ENCODE assay signal across 10 cellular contexts in the genomic region with DNA sequence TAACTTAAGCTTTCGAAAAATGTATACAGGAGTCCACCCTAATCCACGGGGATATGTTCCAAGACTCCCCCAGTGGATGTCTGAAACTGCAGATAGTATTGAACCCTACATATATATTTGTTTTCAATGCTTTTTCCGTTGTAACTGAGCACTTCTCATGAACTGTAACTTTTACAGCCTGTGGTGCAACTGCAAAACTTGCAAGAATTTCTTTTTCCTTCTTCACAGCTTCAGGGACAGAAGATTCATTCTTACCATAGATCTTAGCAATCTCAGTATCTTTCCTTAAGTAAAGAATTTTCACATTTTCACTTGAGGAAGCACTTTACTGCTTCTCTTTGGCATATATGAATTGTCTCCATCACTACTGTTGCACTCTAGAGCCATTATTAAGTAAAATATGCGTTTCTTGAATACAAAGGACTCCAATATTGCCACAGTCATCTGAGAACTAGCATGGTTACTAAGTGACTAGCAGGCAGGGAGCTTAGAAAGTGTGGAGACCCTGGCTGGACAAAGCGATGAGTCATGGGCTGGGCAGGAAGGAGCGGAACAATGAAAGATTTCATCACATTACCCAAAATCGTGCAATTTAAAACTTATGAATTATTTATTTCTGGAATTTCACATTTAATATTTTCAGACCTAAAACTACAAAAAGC. TPM values are rescaled to one million over a fixed set of nuclear protein-coding genes. Genes with fewer than 3 reads are reported as not detected.
DNase-seq lines count a peak whose midpoint lies in the region; ATAC-seq and TF ChIP-seq lines count a peak whose summit lies in the region.
"Had no signal": no experiment of that assay in that cellular context is flagged by ENCODE, and none has a peak within 500 bp of the region (broad histone marks: within the 10 kb centered on the region; RNA-seq: fewer than 3 reads in every experiment).

No MANE protein-coding gene starts in this region.

- H3K36me3 ChIP-seq in SK-N-MC (ENCODE audit: insufficient read depth, low read length), result no peaks in the 10 kb centered on the region
- no peaks in the 10 kb centered on the region for H3K36me3 ChIP-seq in sigmoid colon

- peak; percentile 91 for DNase-seq in HCEC 1CT
- DNase-seq in SK-N-MC (ENCODE audit: low read depth, low spot score), result no peak
- DNase-seq in Right ventricle myocardium superior, result peak; percentile 65
- DNase-seq in sigmoid colon, result peak; percentile 78
- no peak for DNase-seq in stimulated activated CD4-positive, alpha-beta T cell treated with anti-CD3 and anti-CD28 coated beads, Interleukin-2, amount 100 ng/mL, for 24 hours
- no peak for DNase-seq in GM10266 (ENCODE audit: extremely low spot score)
- DNase-seq in HuH-7.5 (ENCODE audit: low spot score), result no peak
- DNase-seq: naive B cell, T-helper 17 cell had no signal

- H3K4me1 ChIP-seq in sigmoid colon, result peaks cover 0 to 27% (median 11%) of the 10 kb centered on the region in 4 donors

- 84% methylated on average over 7 of the region's 7 CpGs for WGBS in sigmoid colon, 2 donors

- TF ChIP-seq POLR2A in sigmoid colon (IDR thresholded peaks at IDR 0.05), result no peak

- ATAC-seq in Right ventricle myocardium superior (ENCODE audit: poor library complexity) (peak; percentile 89), GM21619 (IDR thresholded peaks at IDR 0.05; ENCODE audit: unreplicated experiment) (no peak)
- ATAC-seq: T-helper 17 cell had no signal

- H3K27ac ChIP-seq in SK-N-MC (peak overlapping the region; percentile 52; the same call in 1 of the 2 replicates), sigmoid colon (peak overlapping the region in 1 of 4 donors; percentile 28)

- H3K4me3 ChIP-seq in SK-N-MC, result peak overlapping the region; percentile 47
- no peak overlapping the region for H3K4me3 ChIP-seq in sigmoid colon

- intact Hi-C loops in Right ventricle myocardium superior (cut with DNase I), result no loop called here
- intact Hi-C loops in sigmoid colon (cut with DNase I), result no loop called here

- no peak for TF ChIP-seq CTCF in sigmoid colon (IDR thresholded peaks at IDR 0.05)
- TF ChIP-seq CTCF in GM10266 (IDR thresholded peaks at IDR 0.05; ENCODE audit: control insufficient read depth, insufficient read depth, low read depth, missing control alignments), result no peak

- no peaks in the 10 kb centered on the region for H3K9me3 ChIP-seq in SK-N-MC (ENCODE audit: low read depth, low read length)
- no peaks in the 10 kb centered on the region for H3K9me3 ChIP-seq in sigmoid colon

- TF ChIP-seq EP300 in sigmoid colon (IDR thresholded peaks at IDR 0.05), result no peak

- peak overlapping the region; percentile 11 for H3K9ac ChIP-seq in SK-N-MC (ENCODE audit: insufficient read length)

- no peaks in the 10 kb centered on the region for H3K27me3 ChIP-seq in sigmoid colon

RNA-seq across cellular contexts. Expression of a gene that starts 14.1 kb away (rescaled TPM):
- 10.3 TPM for total RNA-seq in Right ventricle myocardium superior
- 10 to 100 TPM; 40.2 to 56.1 (median 49.3) TPM for total RNA-seq in sigmoid colon
- polyA plus RNA-seq in sigmoid colon, result 1 to 10 TPM; 6.0 to 9.8 (median 7.2) TPM

Comparison
In these comparisons a context has a peak if more than half of its experiments do, and no peak if none do; other contexts are left out.
1. DNase-seq: peak in HCEC 1CT (single experiment), Right ventricle myocardium superior (single experiment) and sigmoid colon (single experiment); none in SK-N-MC (single experiment), stimulated activated CD4-positive, alpha-beta T cell treated with anti-CD3 and anti-CD28 coated beads, Interleukin-2, amount 100 ng/mL, for 24 hours (0 of 2), GM10266 (single experiment) and HuH-7.5 (single experiment).